Comparison of ENCODE assay signal across 25 cellular contexts in the genomic region with DNA sequence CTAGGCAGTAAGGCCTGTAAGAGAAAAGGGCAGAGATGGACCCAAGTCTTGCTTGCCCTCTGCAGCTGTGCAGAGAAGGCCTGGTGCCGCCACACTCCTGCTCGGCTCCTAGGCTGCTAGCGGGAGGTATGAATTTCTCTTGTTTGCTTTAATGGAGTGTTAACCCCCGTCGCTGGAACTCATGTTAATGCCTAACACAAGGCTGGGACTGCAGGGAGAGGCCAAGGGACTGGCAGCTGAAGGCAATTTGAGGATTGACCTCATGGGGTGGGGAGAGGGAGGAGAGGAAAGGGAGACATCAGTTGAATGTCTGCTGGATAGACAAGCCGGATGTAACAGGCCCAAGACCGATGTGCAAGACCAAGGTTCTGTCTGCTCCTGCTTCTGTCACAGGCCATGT. TPM values are rescaled to one million over a fixed set of nuclear protein-coding genes. Genes with fewer than 3 reads are reported as not detected.
A peak's percentile ranks its signal among the peaks of the same experiment; 100 is the strongest.
DNase-seq lines count a peak whose midpoint lies in the region; ATAC-seq and TF ChIP-seq lines count a peak whose summit lies in the region.
"Had no signal": no experiment of that assay in that cellular context is flagged by ENCODE, and none has a peak within 500 bp of the region (broad histone marks: within the 10 kb centered on the region; RNA-seq: fewer than 3 reads in every experiment).

No MANE protein-coding gene starts in this region.

- H3K79me2 ChIP-seq in neural progenitor cell (ENCODE audit: low read depth) (no peaks in the 10 kb centered on the region), osteoblast (ENCODE audit: insufficient read depth, low read length) (no peaks in the 10 kb centered on the region)

- H3K4me3 ChIP-seq in neural progenitor cell: no peak overlapping the region
- H3K4me3 ChIP-seq in Peyer's patch: no peak overlapping the region
- no peak overlapping the region for H3K4me3 ChIP-seq in osteoblast (ENCODE audit: insufficient read depth, low read length)
- H3K4me3 ChIP-seq: breast epithelium, prostate gland, upper lobe of left lung had no signal

- no peaks in the 10 kb centered on the region for H4K20me1 ChIP-seq in neural progenitor cell (ENCODE audit: low read depth)
- no peaks in the 10 kb centered on the region for H4K20me1 ChIP-seq in osteoblast (ENCODE audit: insufficient read depth, low read length)

- H3K4me1 ChIP-seq in neural progenitor cell: peaks cover 28% of the 10 kb centered on the region
- H3K4me1 ChIP-seq in Peyer's patch: no peaks in the 10 kb centered on the region
- H3K4me1 ChIP-seq in osteoblast (ENCODE audit: insufficient read depth, low read length): peaks cover 8% of the 10 kb centered on the region
- H3K4me1 ChIP-seq: breast epithelium had no signal

- H2AFZ ChIP-seq in neural progenitor cell (replicated peaks) (no peak overlapping the region), osteoblast (ENCODE audit: low read length) (no peak overlapping the region)

- H3K4me1 Mint-ChIP-seq in glutamatergic neuron (ENCODE audit: low read depth, unreplicated experiment): peaks cover 11% of the 10 kb centered on the region
- H3K4me1 Mint-ChIP-seq in neural progenitor cell: peaks cover 27% of the 10 kb centered on the region
- no peaks in the 10 kb centered on the region for H3K4me1 Mint-ChIP-seq in activated naive CD4-positive, alpha-beta T cell treated with anti-CD3 and anti-CD28 coated beads, Interleukin-2, amount 10 ng/mL, durations not matched to agents 7 days and 5 days

- H3F3A ChIP-seq in neural progenitor cell (ENCODE audit: low read depth): no peaks in the 10 kb centered on the region

- no peak for ATAC-seq in GM18517 (IDR thresholded peaks at IDR 0.05; ENCODE audit: unreplicated experiment)
- ATAC-seq: activated T-cell treated with anti-CD3 and anti-CD28 coated beads, Interleukin-2, amount 50 U/mL, for 4 hours; effector memory CD8-positive, alpha-beta T cell had no signal

- H3K4me3 Mint-ChIP-seq in glutamatergic neuron (ENCODE audit: unreplicated experiment) (peak overlapping the region; percentile 49), neural progenitor cell (no peak overlapping the region)
- no peak overlapping the region for H3K4me3 Mint-ChIP-seq in activated naive CD4-positive, alpha-beta T cell treated with anti-CD3 and anti-CD28 coated beads, Interleukin-2, amount 10 ng/mL, durations not matched to agents 7 days and 5 days
- H3K4me3 Mint-ChIP-seq: activated T-cell treated with anti-CD3 and anti-CD28 coated beads, Interleukin-2, amount 50 U/mL, for 4 hours; effector memory CD8-positive, alpha-beta T cell had no signal

- H3K36me3 Mint-ChIP-seq in glutamatergic neuron (ENCODE audit: unreplicated experiment) (peaks cover 4% of the 10 kb centered on the region), neural progenitor cell (no peaks in the 10 kb centered on the region)
- no peaks in the 10 kb centered on the region for H3K36me3 Mint-ChIP-seq in activated naive CD4-positive, alpha-beta T cell treated with anti-CD3 and anti-CD28 coated beads, Interleukin-2, amount 10 ng/mL, durations not matched to agents 7 days and 5 days

- no peak for TF ChIP-seq CTCF in C4-2B (conservative IDR thresholded peaks at IDR 0.05)
- TF ChIP-seq CTCF in glutamatergic neuron (IDR thresholded peaks at IDR 0.05; ENCODE audit: partially characterized antibody, unreplicated experiment): no peak
- TF ChIP-seq CTCF in neural progenitor cell (IDR thresholded peaks at IDR 0.05): no peak
- no peak for TF ChIP-seq CTCF in Peyer's patch (IDR thresholded peaks at IDR 0.05)
- TF ChIP-seq CTCF in osteoblast (IDR thresholded peaks at IDR 0.05; ENCODE audit: extremely low read depth, low read depth, low read length): no peak

- H3K36me3 ChIP-seq in neural progenitor cell (no peaks in the 10 kb centered on the region), Peyer's patch (no peaks in the 10 kb centered on the region), osteoblast (ENCODE audit: insufficient read depth, low read length) (no peaks in the 10 kb centered on the region)
- H3K36me3 ChIP-seq: breast epithelium, prostate gland, upper lobe of left lung had no signal

- no peak overlapping the region for H3K9ac ChIP-seq in neural progenitor cell
- H3K9ac ChIP-seq: SK-N-SH had no signal

- DNase-seq in NCI-H2227 (lab: John Stamatoyannopoulos, UW; ENCODE audit: unreplicated experiment): peak; percentile 42
- no peak for DNase-seq in glutamatergic neuron
- peak; percentile 39 for DNase-seq in neural progenitor cell (ENCODE audit: low spot score)
- DNase-seq in Peyer's patch: no peak
- DNase-seq in activated naive CD4-positive, alpha-beta T cell treated with anti-CD3 and anti-CD28 coated beads, Interleukin-2, amount 10 ng/mL, durations not matched to agents 7 days and 5 days: no peak
- DNase-seq in osteoblast (ENCODE audit: insufficient read length, low spot score, missing footprints): no peak
- DNase-seq: activated CD4-positive, alpha-beta T cell treated with anti-CD3 and anti-CD28 coated beads for 48 hours; activated naive CD4-positive, alpha-beta T cell; activated T-cell treated with anti-CD3 and anti-CD28 coated beads, Interleukin-2, amount 50 U/mL, for 4 hours; C1 segment of cervical spinal cord; Calu3; effector memory CD8-positive, alpha-beta T cell; islet precursor cell; NCI-H524 treated with DMSO at 0.1 percent for 48 hours; SK-N-SH; small intestine; stimulated activated CD4-positive, alpha-beta T cell treated with anti-CD3 and anti-CD28 coated beads, Interleukin-2, amount 100 ng/mL, for 24 hours; substantia nigra; T-helper 2 cell; upper lobe of left lung had no signal

- H3K4me2 ChIP-seq in neural progenitor cell (peak overlapping the region; percentile 27), osteoblast (ENCODE audit: insufficient read depth, low read length) (no peak overlapping the region)
- H3K4me2 ChIP-seq: SK-N-SH had no signal

- H3K9me3 ChIP-seq in neural progenitor cell (ENCODE audit: low read depth): no peaks in the 10 kb centered on the region
- no peaks in the 10 kb centered on the region for H3K9me3 ChIP-seq in Peyer's patch
- no peaks in the 10 kb centered on the region for H3K9me3 ChIP-seq in osteoblast (ENCODE audit: low read depth, low read length)
- H3K9me3 ChIP-seq: breast epithelium, prostate gland, SK-N-SH, upper lobe of left lung had no signal

- peaks cover 2% of the 10 kb centered on the region for H3K27me3 Mint-ChIP-seq in glutamatergic neuron (ENCODE audit: unreplicated experiment)
- H3K27me3 Mint-ChIP-seq in neural progenitor cell (ENCODE audit: insufficient read depth, low read depth): peaks cover 2% of the 10 kb centered on the region
- no peaks in the 10 kb centered on the region for H3K27me3 Mint-ChIP-seq in activated naive CD4-positive, alpha-beta T cell treated with anti-CD3 and anti-CD28 coated beads, Interleukin-2, amount 10 ng/mL, durations not matched to agents 7 days and 5 days
- H3K27me3 Mint-ChIP-seq: effector memory CD8-positive, alpha-beta T cell had no signal

- CTCF ChIA-PET in activated naive CD4-positive, alpha-beta T cell treated with anti-CD3 and anti-CD28 coated beads, Interleukin-2, amount 10 ng/mL, durations not matched to agents 7 days and 5 days (lab: Charles Lee): no interaction called here

- no peaks in the 10 kb centered on the region for H3K27me3 ChIP-seq in neural progenitor cell
- no peaks in the 10 kb centered on the region for H3K27me3 ChIP-seq in Peyer's patch
- H3K27me3 ChIP-seq in osteoblast (ENCODE audit: insufficient read depth, low read length): no peaks in the 10 kb centered on the region
- H3K27me3 ChIP-seq: breast epithelium, upper lobe of left lung had no signal

- TF ChIP-seq POLR2A in Peyer's patch (IDR thresholded peaks at IDR 0.05): no peak

- H3K27ac Mint-ChIP-seq in glutamatergic neuron (ENCODE audit: unreplicated experiment): no peak overlapping the region
- no peak overlapping the region for H3K27ac Mint-ChIP-seq in neural progenitor cell
- H3K27ac Mint-ChIP-seq in activated naive CD4-positive, alpha-beta T cell treated with anti-CD3 and anti-CD28 coated beads, Interleukin-2, amount 10 ng/mL, durations not matched to agents 7 days and 5 days: no peak overlapping the region
- H3K27ac Mint-ChIP-seq: effector memory CD8-positive, alpha-beta T cell had no signal

- 0 out of 2 replicates have a peak overlapping the region, but pooled peaks have one; percentile 15 for H3K27ac ChIP-seq in C4-2B
- H3K27ac ChIP-seq in neural progenitor cell: peak overlapping the region; percentile 58
- no peak overlapping the region for H3K27ac ChIP-seq in Peyer's patch
- no peak overlapping the region for H3K27ac ChIP-seq in osteoblast (ENCODE audit: low read depth, low read length)
- H3K27ac ChIP-seq: prostate gland had no signal

- H3K9me3 Mint-ChIP-seq in glutamatergic neuron (ENCODE audit: unreplicated experiment) (peaks cover 4% of the 10 kb centered on the region), neural progenitor cell (no peaks in the 10 kb centered on the region)
- H3K9me3 Mint-ChIP-seq in activated naive CD4-positive, alpha-beta T cell treated with anti-CD3 and anti-CD28 coated beads, Interleukin-2, amount 10 ng/mL, durations not matched to agents 7 days and 5 days: no peaks in the 10 kb centered on the region
- H3K9me3 Mint-ChIP-seq: activated T-cell treated with anti-CD3 and anti-CD28 coated beads, Interleukin-2, amount 50 U/mL, for 4 hours; effector memory CD8-positive, alpha-beta T cell had no signal

RNA-seq across cellular contexts. Expression of gene TBX2, which starts 46.9 kb away (rescaled TPM):
- total RNA-seq in glutamatergic neuron (ENCODE audit: unreplicated experiment) (5.4 TPM), neural progenitor cell (ENCODE audit: low replicate concordance) (not detected in 2 replicates), Peyer's patch (10 to 100 TPM in 1 of 4 donors, 1 to 10 TPM in 3; 2.3 to 31.4 (median 8.2) TPM), osteoblast (10.3 and 11.6 TPM in 2 replicates)
- total RNA-seq: activated CD8-positive, alpha-beta memory T cell treated with anti-CD3 and anti-CD28 coated beads for 36 hours had no signal

Comparison
In these comparisons a context has a peak if more than half of its experiments do, and no peak if none do; other contexts are left out.
1. H3K27ac ChIP-seq: peak in C4-2B (single experiment) and neural progenitor cell (single experiment); none in Peyer's patch (0 of 4) and osteoblast (single experiment).
2. DNase-seq: peak in NCI-H2227 (single experiment) and neural progenitor cell (single experiment); none in glutamatergic neuron (single experiment), Peyer's patch (0 of 3), activated naive CD4-positive, alpha-beta T cell treated with anti-CD3 and anti-CD28 coated beads, Interleukin-2, amount 10 ng/mL, durations not matched to agents 7 days and 5 days (single experiment) and osteoblast (single experiment).